Comparison of ENCODE assay signal across 9 cellular contexts in the genomic region with DNA sequence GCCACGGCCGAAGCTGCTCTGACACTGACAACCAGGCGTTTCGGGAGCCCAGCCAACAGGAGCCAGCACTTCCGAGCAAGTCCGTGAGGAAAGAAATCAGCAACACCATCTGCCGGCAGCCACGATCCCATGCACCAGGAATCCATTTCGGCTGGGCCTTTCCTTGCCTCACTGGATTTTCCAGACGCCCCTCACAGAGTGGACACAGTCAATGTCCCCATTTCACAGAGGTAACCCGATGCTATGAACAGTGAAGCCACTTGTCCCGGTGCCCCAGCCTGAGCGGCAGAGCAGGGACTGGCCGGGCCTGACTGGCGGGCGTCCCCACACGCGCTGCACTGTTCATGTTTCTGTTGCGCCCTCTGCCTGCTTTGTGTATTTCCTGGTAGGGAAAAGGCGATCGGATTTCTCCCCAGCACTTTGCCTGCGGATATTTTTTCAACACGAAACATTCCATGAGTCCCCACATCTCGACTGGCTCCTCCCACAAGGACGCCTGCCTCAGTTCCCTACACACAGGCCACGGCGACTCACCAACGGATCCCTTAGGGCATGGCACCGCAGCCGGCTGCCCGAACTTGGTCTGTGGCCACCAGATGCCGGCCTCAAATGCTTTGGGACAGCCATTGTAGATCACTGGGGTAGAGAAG. TPM values are rescaled to one million over a fixed set of nuclear protein-coding genes. Genes with fewer than 3 reads are reported as not detected.
A peak's percentile ranks its signal among the peaks of the same experiment; 100 is the strongest.
DNase-seq lines count a peak whose midpoint lies in the region; ATAC-seq, FAIRE-seq and TF ChIP-seq lines count a peak whose summit lies in the region.
"Had no signal": no experiment of that assay in that cellular context is flagged by ENCODE, and none has a peak within 500 bp of the region (broad histone marks: within the 10 kb centered on the region; RNA-seq: fewer than 3 reads in every experiment).

No MANE protein-coding gene starts in this region.

- 63 to 71% methylated on average over 6 to 16 of the region's 32 CpGs for WGBS in gastroesophageal sphincter (ENCODE audit: low coverage in 1 of 2), 2 donors
- 19 to 35% (median 20%) methylated on average over 32 of the region's 32 CpGs for WGBS in psoas muscle, 3 donors

- no peak for FAIRE-seq in H54 (lab: Jason Lieb, UNC)

- no peak for TF ChIP-seq EP300 in gastroesophageal sphincter (IDR thresholded peaks at IDR 0.05)

- intact Hi-C loops in psoas muscle (cut with DNase I) = loop anchor here in 1 of 2 donors (1.0 to 5.0 kb wide), 3 partner anchors 23 to 398 kb away; no protein-coding TSS in a partner anchor

- H3K36me3 ChIP-seq in gastroesophageal sphincter (no peaks in the 10 kb centered on the region), psoas muscle (ENCODE audit: insufficient read depth in 1 of 2, low read depth in 1 of 2) (no peaks in the 10 kb centered on the region)

- in situ Hi-C loops in G401 (cut with HindIII; ENCODE audit: low sequenced_read_pairs) = no loop called here

- TF ChIP-seq CTCF in gastroesophageal sphincter (IDR thresholded peaks at IDR 0.05) (peak in 3 of 4 experiments; percentile 29 to 52 (median 51)), psoas muscle (IDR thresholded peaks at IDR 0.05) (peak; percentile 58)

- no peaks in the 10 kb centered on the region for H3K27me3 ChIP-seq in gastroesophageal sphincter
- H3K27me3 ChIP-seq in psoas muscle (ENCODE audit: insufficient read depth in 3 of 3, low read length in 2 of 3) = no peaks in the 10 kb centered on the region

- peak overlapping the region in 1 of 2 donors; percentile 4 for H3K4me3 ChIP-seq in gastroesophageal sphincter
- H3K4me3 ChIP-seq in psoas muscle = peak overlapping the region; percentile 55
- H3K4me3 ChIP-seq: SK-N-MC had no signal

- TF ChIP-seq POLR2A in gastroesophageal sphincter (IDR thresholded peaks at IDR 0.05) (no peak), H54 (IDR thresholded peaks at IDR 0.05; ENCODE audit: low read depth, low read length) (no peak)

- H3K9me3 ChIP-seq in gastroesophageal sphincter = no peaks in the 10 kb centered on the region
- H3K9me3 ChIP-seq in psoas muscle = no peaks in the 10 kb centered on the region

- no peak overlapping the region for H3K27ac ChIP-seq in gastroesophageal sphincter
- peak overlapping the region; percentile 77 for H3K27ac ChIP-seq in psoas muscle
- H3K27ac ChIP-seq: SK-N-MC had no signal

- no peak for ATAC-seq in gastroesophageal sphincter
- peak; percentile 82 to 96 (median 88) for ATAC-seq in psoas muscle
- ATAC-seq in HG03354 (IDR thresholded peaks at IDR 0.05; ENCODE audit: poor library complexity, severe bottlenecking, unreplicated experiment) = no peak

- DNase-seq in G401 (ENCODE audit: low spot score) = peak; percentile 74
- peak; percentile 84 to 87 for DNase-seq in SHP77 (lab: John Stamatoyannopoulos, UW)
- DNase-seq in psoas muscle = peak; percentile 72 to 88
- no peak for DNase-seq in Kasumi-1 (lab: John Stamatoyannopoulos, UW)
- DNase-seq in H54 (ENCODE audit: insufficient read length, low spot score) = no peak
- DNase-seq in CD1c-positive myeloid dendritic cell (ENCODE audit: extremely low spot score) = no peak

- H3K4me1 ChIP-seq in gastroesophageal sphincter (no peaks in the 10 kb centered on the region), psoas muscle (no peaks in the 10 kb centered on the region)

RNA-seq across cellular contexts. Expression of a gene that starts 55.3 kb away (rescaled TPM):
- total RNA-seq in G401 (2014; rRNA removed; shearing (Covaris generic)) = 55.4 and 57.7 TPM in 2 replicates
- total RNA-seq in gastroesophageal sphincter (10 to 100 TPM in 3 of 4 donors, 1 to 10 TPM in 1; 9.9 to 33.8 (median 24.6) TPM), psoas muscle (10 to 100 TPM in 3 of 4 donors, 1 to 10 TPM in 1; 9.6 to 20.3 (median 16.5) TPM)
- polyA plus RNA-seq in psoas muscle = 10 to 100 TPM; 12.8 to 37.1 (median 24.9) TPM

Comparison
In these comparisons a context has a peak if more than half of its experiments do, and no peak if none do; other contexts are left out.
1. DNase-seq: peak in G401 (single experiment), SHP77 (2 of 2) and psoas muscle (2 of 2); none in Kasumi-1 (0 of 2), H54 (single experiment) and CD1c-positive myeloid dendritic cell (single experiment).
2. ATAC-seq: peak in psoas muscle (4 of 4); none in gastroesophageal sphincter (single experiment) and HG03354 (single experiment).